In genomic region chr5:75512383-75513074, GRCh38 we compare ENCODE assay signal across 8 cellular contexts. TPM values are rescaled to one million over a fixed set of nuclear protein-coding genes. Genes with fewer than 3 reads are reported as not detected.
DNase-seq lines count a peak whose midpoint lies in the region; ATAC-seq, FAIRE-seq and TF ChIP-seq lines count a peak whose summit lies in the region.

No MANE protein-coding gene starts in this region.

- 60% methylated on average over 16 of the region's 16 CpGs for WGBS in mammary epithelial cell (ENCODE audit: low coverage, missing lambda C conversion rate)

- H3K9ac ChIP-seq in Loucy (ENCODE audit: low read depth, low read length, poor library complexity, severe bottlenecking) (peak overlapping the region; percentile 73), mammary epithelial cell (ENCODE audit: insufficient read depth, low read length) (peak overlapping the region; percentile 81)

- no peaks in the 10 kb centered on the region for H3K27me3 ChIP-seq in Loucy (ENCODE audit: insufficient read depth, low read length, poor library complexity, severe bottlenecking)
- H3K27me3 ChIP-seq in mammary epithelial cell (ENCODE audit: insufficient read depth, low read length): no peaks in the 10 kb centered on the region

- H3K9me3 ChIP-seq in Loucy (ENCODE audit: insufficient read depth, low read depth, low read length): no peaks in the 10 kb centered on the region
- no peaks in the 10 kb centered on the region for H3K9me3 ChIP-seq in mammary epithelial cell (replicated peaks; ENCODE audit: insufficient read depth, low read length)

- H3K4me2 ChIP-seq in Loucy (ENCODE audit: low read depth, low read length, poor library complexity, severe bottlenecking) (peak overlapping the region; percentile 71), mammary epithelial cell (ENCODE audit: insufficient read depth, low read depth, low read length) (peak overlapping the region; percentile 90)

- H3K79me2 ChIP-seq in Loucy (ENCODE audit: insufficient read depth, low read length) (peaks cover 92% of the 10 kb centered on the region), mammary epithelial cell (ENCODE audit: insufficient read depth, low read length) (peaks cover 94% of the 10 kb centered on the region)

- FAIRE-seq in D721Med (lab: Jason Lieb, UNC): peak; percentile 80

- BruUV-seq in mammary epithelial cell (replicated peaks; lab: Mats Ljungman, UMichigan): no TSS peak

- peak overlapping the region; percentile 82 for H3K4me3 ChIP-seq in Loucy (ENCODE audit: low read length, poor library complexity, severe bottlenecking)
- H3K4me3 ChIP-seq in mammary epithelial cell (replicated peaks in 1 of 3; ENCODE audit: insufficient read depth in 1 of 3, low read depth in 2 of 3, low read length in 3 of 3): peak overlapping the region; percentile 72 to 84 (median 78)

- CTCF ChIA-PET in mammary epithelial cell (lab: Charles Lee; ENCODE audit: low non-redundant PET): no interaction called here

- no peaks in the 10 kb centered on the region for H3F3A ChIP-seq in Loucy (ENCODE audit: low read depth)

- in situ Hi-C loops in mammary epithelial cell (cut with MboI; ENCODE audit: low sequenced_read_pairs in 2 of 2): no loop called here

- TF ChIP-seq CTCF in D721Med (IDR thresholded peaks at IDR 0.05; ENCODE audit: insufficient read depth, missing control alignments): no peak
- TF ChIP-seq CTCF in Loucy (conservative IDR thresholded peaks at IDR 0.05; ENCODE audit: low read length): no peak
- no peak for TF ChIP-seq CTCF in mammary epithelial cell (conservative IDR thresholded peaks at IDR 0.05 in 1 of 2, IDR thresholded peaks at IDR 0.05 in 1 of 2; ENCODE audit: extremely low read depth in 1 of 2, insufficient read depth in 1 of 2, low read depth in 1 of 2, low read length in 2 of 2)

- H3K4me1 ChIP-seq in Loucy (ENCODE audit: insufficient read depth, low read length, poor library complexity, severe bottlenecking) (peaks cover 71% of the 10 kb centered on the region), mammary epithelial cell (ENCODE audit: insufficient read depth, low read length) (peaks cover 12% of the 10 kb centered on the region)

- H4K20me1 ChIP-seq in Loucy (ENCODE audit: insufficient read depth, low read length, poor library complexity, severe bottlenecking) (peaks cover 44% of the 10 kb centered on the region), mammary epithelial cell (ENCODE audit: insufficient read depth, low read length) (no peaks in the 10 kb centered on the region)

- H3K27ac ChIP-seq in mammary epithelial cell (ENCODE audit: insufficient read depth, low read depth, low read length): peak overlapping the region; percentile 82

- ATAC-seq in GM18861 (IDR thresholded peaks at IDR 0.05; ENCODE audit: unreplicated experiment): no peak
- ATAC-seq in GM19035 (IDR thresholded peaks at IDR 0.05; ENCODE audit: unreplicated experiment): no peak

- no peaks in the 10 kb centered on the region for H3K9me2 ChIP-seq in Loucy (replicated peaks; ENCODE audit: low read depth, low read length)

- intact Hi-C loops in mammary epithelial cell (cut with micrococcal nuclease): loop anchor here (5.0 kb wide), 2 partner anchors 70 to 175 kb away; partner anchors contain the start of gene HMGCR

- dilution Hi-C loops in mammary epithelial cell (cut with HindIII; ENCODE audit: low sequenced_read_pairs): no loop called here

- DNase-seq in D721Med (ENCODE audit: insufficient read length, low spot score) (no peak), mammary epithelial cell (no peak), myocyte (ENCODE audit: low read depth) (peak; percentile 21), LoVo (ENCODE audit: low spot score) (no peak), UCSD-AML1 (lab: John Stamatoyannopoulos, UW; ENCODE audit: unreplicated experiment) (no peak)

- H3K36me3 ChIP-seq in Loucy (ENCODE audit: insufficient read depth, low read length) (no peaks in the 10 kb centered on the region), mammary epithelial cell (ENCODE audit: insufficient read depth, low read length) (no peaks in the 10 kb centered on the region)

- peak overlapping the region; percentile 80 for H2AFZ ChIP-seq in Loucy (ENCODE audit: low read length)
- peak overlapping the region; percentile 97 for H2AFZ ChIP-seq in mammary epithelial cell (ENCODE audit: low read depth, low read length)

RNA-seq across cellular contexts. Expression of gene POLK, which starts 0.8 kb away (rescaled TPM):
- total RNA-seq in mammary epithelial cell: 10 to 100 TPM; 26.4 to 32.8 TPM
- polyA plus RNA-seq in mammary epithelial cell: 7.8 TPM
- polyA minus RNA-seq in mammary epithelial cell: 78.7 TPM
- total RNA-seq in myocyte: 37.7 and 40.1 TPM in 2 replicates
- polyA plus RNA-seq in myocyte (2012): 6.4 TPM

RNA-seq across cellular contexts. Expression of gene CERT1, which starts 1.1 kb away (rescaled TPM):
- total RNA-seq in mammary epithelial cell (10 to 100 TPM; 25.7 to 27.5 TPM), myocyte (18.2 and 30.1 TPM in 2 replicates)
- polyA plus RNA-seq in mammary epithelial cell: 6.9 TPM
- 27.3 TPM for polyA minus RNA-seq in mammary epithelial cell
- 27.7 TPM for polyA plus RNA-seq in myocyte (2012)
